ENCODE assay signal across 16 cellular contexts in the genomic region with DNA sequence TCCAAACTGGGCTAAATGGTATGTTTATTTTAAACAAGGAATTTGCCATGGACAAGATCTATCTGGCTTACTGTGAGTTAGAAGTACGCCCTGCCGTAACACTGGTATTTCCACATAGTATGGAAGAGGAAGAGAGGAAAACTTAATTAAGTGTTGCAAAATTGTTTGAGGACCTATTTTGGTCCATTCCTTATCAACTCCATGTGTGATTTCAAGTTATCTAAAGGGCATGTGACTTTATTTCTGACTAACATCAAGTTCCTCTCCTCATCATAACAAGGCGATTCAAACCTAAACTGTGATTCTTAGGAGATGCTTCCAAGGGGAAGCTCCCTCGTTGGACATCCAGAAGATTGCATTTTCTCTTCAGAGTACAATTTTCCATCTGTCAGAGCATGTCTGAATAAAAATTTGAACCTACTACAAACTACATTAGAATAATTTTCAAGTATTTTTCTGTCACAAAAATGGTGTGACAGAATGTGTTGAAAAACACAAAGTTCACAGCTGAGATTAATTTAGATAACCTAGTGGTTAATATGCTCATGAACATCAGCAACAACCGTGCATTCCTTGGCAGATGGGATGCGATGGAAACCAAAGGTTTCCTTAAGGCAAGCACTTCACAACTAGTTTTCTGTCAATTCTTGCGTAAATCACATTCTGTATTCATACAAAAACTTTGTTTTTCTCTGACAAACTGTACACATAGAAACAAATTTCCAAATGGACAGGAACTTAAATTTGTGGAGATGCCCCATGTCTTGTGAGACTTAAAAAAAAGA. TPM values are rescaled to one million over a fixed set of nuclear protein-coding genes. Genes with fewer than 3 reads are reported as not detected.
DNase-seq lines count a peak whose midpoint lies in the region; ATAC-seq and TF ChIP-seq lines count a peak whose summit lies in the region.
"Had no signal": no experiment of that assay in that cellular context is flagged by ENCODE, and none has a peak within 500 bp of the region (broad histone marks: within the 10 kb centered on the region; RNA-seq: fewer than 3 reads in every experiment).

No MANE protein-coding gene starts in this region.

- peaks cover 0 to 51% of the 10 kb centered on the region in 2 donors for H3K36me3 ChIP-seq in gastroesophageal sphincter
- H3K36me3 ChIP-seq in upper lobe of left lung: peaks cover 9 to 48% (median 23%) of the 10 kb centered on the region in 4 donors

- DNase-seq in activated naive CD8-positive, alpha-beta T cell treated with anti-CD3 and anti-CD28 coated beads, Interleukin-2, amount 50 U/mL, for 24 hours: no peak
- DNase-seq in T-helper 17 cell: no peak
- no peak for DNase-seq in upper lobe of left lung
- no peak for DNase-seq in effector CD8-positive, alpha-beta T cell (lab: John Stamatoyannopoulos, UW)
- DNase-seq in amygdala (lab: John Stamatoyannopoulos, UW): no peak
- DNase-seq: activated CD4-positive, alpha-beta T cell treated with anti-CD3 and anti-CD28 coated beads, Interleukin-2, amount 50 U/mL, for 1 hour; activated gamma-delta T cell; central memory CD4-positive, alpha-beta T cell; stimulated activated CD4-positive, alpha-beta T cell treated with anti-CD3 and anti-CD28 coated beads, Interleukin-15, amount 100 ng/mL, for 24 hours; T-helper 2 cell had no signal

- peak overlapping the region; percentile 4 for H3K4me3 Mint-ChIP-seq in activated naive CD8-positive, alpha-beta T cell
- H3K4me3 Mint-ChIP-seq in activated naive CD8-positive, alpha-beta T cell treated with anti-CD3 and anti-CD28 coated beads, Interleukin-2, amount 50 U/mL, for 24 hours: no peak overlapping the region
- peak overlapping the region; percentile 36 for H3K4me3 Mint-ChIP-seq in T-helper 17 cell

- H3K27me3 ChIP-seq in gastroesophageal sphincter (no peaks in the 10 kb centered on the region), upper lobe of left lung (no peaks in the 10 kb centered on the region)

- no peaks in the 10 kb centered on the region for H3K27me3 Mint-ChIP-seq in activated naive CD8-positive, alpha-beta T cell
- no peaks in the 10 kb centered on the region for H3K27me3 Mint-ChIP-seq in activated naive CD8-positive, alpha-beta T cell treated with anti-CD3 and anti-CD28 coated beads, Interleukin-2, amount 50 U/mL, for 24 hours
- no peaks in the 10 kb centered on the region for H3K27me3 Mint-ChIP-seq in T-helper 17 cell

- H3K4me3 ChIP-seq in gastroesophageal sphincter: no peak overlapping the region
- H3K4me3 ChIP-seq in upper lobe of left lung: no peak overlapping the region

- H3K27ac ChIP-seq in gastroesophageal sphincter: peak overlapping the region in 1 of 4 donors; percentile 4
- peak overlapping the region in 3 of 4 donors; percentile 18 to 62 (median 35) for H3K27ac ChIP-seq in upper lobe of left lung
- H3K27ac ChIP-seq: HL-60 had no signal

- WGBS in gastroesophageal sphincter (ENCODE audit: low coverage in 1 of 2), 2 donors: 72 to 81% methylated on average over 7 of the region's 7 CpGs
- WGBS in upper lobe of left lung, 2 donors: 59 to 62% methylated on average over 7 of the region's 7 CpGs

- ATAC-seq in activated naive CD8-positive, alpha-beta T cell treated with anti-CD3 and anti-CD28 coated beads, Interleukin-2, amount 50 U/mL, for 24 hours: no peak
- ATAC-seq in T-helper 17 cell: no peak
- ATAC-seq in gastroesophageal sphincter: peak; percentile 2
- ATAC-seq in upper lobe of left lung (ENCODE audit: low FRiP score in 2 of 2): no peak
- no peak for ATAC-seq in GM18517 (IDR thresholded peaks at IDR 0.05; ENCODE audit: unreplicated experiment)

- TF ChIP-seq POLR2A in gastroesophageal sphincter (IDR thresholded peaks at IDR 0.05): no peak
- no peak for TF ChIP-seq POLR2A in upper lobe of left lung (IDR thresholded peaks at IDR 0.05)

- H3K4me1 ChIP-seq in gastroesophageal sphincter (peaks cover 0 to 48% (median 10%) of the 10 kb centered on the region in 3 donors), upper lobe of left lung (peaks cover 34 to 58% (median 51%) of the 10 kb centered on the region in 4 donors)

- TF ChIP-seq CTCF in gastroesophageal sphincter (IDR thresholded peaks at IDR 0.05) (no peak), upper lobe of left lung (IDR thresholded peaks at IDR 0.05) (no peak)

- H3K36me3 Mint-ChIP-seq in activated naive CD8-positive, alpha-beta T cell: peaks cover 17% of the 10 kb centered on the region
- peaks cover 52% of the 10 kb centered on the region for H3K36me3 Mint-ChIP-seq in activated naive CD8-positive, alpha-beta T cell treated with anti-CD3 and anti-CD28 coated beads, Interleukin-2, amount 50 U/mL, for 24 hours (ENCODE audit: low read depth)
- no peaks in the 10 kb centered on the region for H3K36me3 Mint-ChIP-seq in T-helper 17 cell (ENCODE audit: low read depth)

- H3K9me3 ChIP-seq in T-helper 17 cell (ENCODE audit: control insufficient read depth, low read length, poor library complexity, severe bottlenecking) (no peaks in the 10 kb centered on the region), gastroesophageal sphincter (no peaks in the 10 kb centered on the region), upper lobe of left lung (no peaks in the 10 kb centered on the region)

- TF ChIP-seq EP300 in gastroesophageal sphincter (IDR thresholded peaks at IDR 0.05) (no peak), upper lobe of left lung (IDR thresholded peaks at IDR 0.05) (peak in 1 of 4 donors; percentile 48)

- no peaks in the 10 kb centered on the region for H3K9me3 Mint-ChIP-seq in activated naive CD8-positive, alpha-beta T cell (ENCODE audit: low read depth)
- H3K9me3 Mint-ChIP-seq in activated naive CD8-positive, alpha-beta T cell treated with anti-CD3 and anti-CD28 coated beads, Interleukin-2, amount 50 U/mL, for 24 hours: no peaks in the 10 kb centered on the region

- H3K4me1 Mint-ChIP-seq in activated naive CD8-positive, alpha-beta T cell (ENCODE audit: low read depth): peaks cover 40% of the 10 kb centered on the region
- H3K4me1 Mint-ChIP-seq in activated naive CD8-positive, alpha-beta T cell treated with anti-CD3 and anti-CD28 coated beads, Interleukin-2, amount 50 U/mL, for 24 hours: peaks cover 36% of the 10 kb centered on the region
- H3K4me1 Mint-ChIP-seq in T-helper 17 cell: peaks cover 25% of the 10 kb centered on the region

- peak overlapping the region; percentile 46 for H3K27ac Mint-ChIP-seq in activated naive CD8-positive, alpha-beta T cell
- no peak overlapping the region for H3K27ac Mint-ChIP-seq in activated naive CD8-positive, alpha-beta T cell treated with anti-CD3 and anti-CD28 coated beads, Interleukin-2, amount 50 U/mL, for 24 hours
- H3K27ac Mint-ChIP-seq in T-helper 17 cell: peak overlapping the region; percentile 86

RNA-seq across cellular contexts. Expression of gene SFT2D3, which starts 4.2 kb away (rescaled TPM):
- 1 to 10 TPM; 5.9 to 6.0 TPM for total RNA-seq in T-helper 17 cell
- 10 to 100 TPM in 2 of 4 donors, 1 to 10 TPM in 2; 7.2 to 15.2 (median 10.3) TPM for total RNA-seq in gastroesophageal sphincter
- 10 to 100 TPM in 2 of 6 donors, 1 to 10 TPM in 4; 6.4 to 13.1 (median 9.1) TPM for total RNA-seq in upper lobe of left lung

RNA-seq across cellular contexts. Expression of gene LIMS2, which starts 30.1 kb away (rescaled TPM):
- total RNA-seq in T-helper 17 cell: 1 to 10 TPM; 2.9 to 7.7 TPM
- 100 to 1,000 TPM in 3 of 4 donors, 10 to 100 TPM in 1; 81.4 to 275 (median 124) TPM for total RNA-seq in gastroesophageal sphincter
- 100 to 1,000 TPM in 4 of 6 donors, 10 to 100 TPM in 2; 33.6 to 169 (median 109) TPM for total RNA-seq in upper lobe of left lung

RNA-seq across cellular contexts. Expression of gene GPR17, which starts 59.5 kb away (rescaled TPM):
- total RNA-seq in T-helper 17 cell: not detected
- total RNA-seq in gastroesophageal sphincter: under 1 TPM in 1 of 4 donors, not detected in 3; 0.35 TPM
- under 1 TPM in 3 of 6 donors, not detected in 3; 0.17 to 0.46 (median 0.24) TPM for total RNA-seq in upper lobe of left lung
- total RNA-seq: Daoy, mononuclear cell had no signal
